Comparison of ENCODE assay signal across 21 cellular contexts in genomic region chr9:134669556-134669955, GRCh38. TPM values are rescaled to one million over a fixed set of nuclear protein-coding genes. Genes with fewer than 3 reads are reported as not detected.
DNase-seq lines count a peak whose midpoint lies in the region; ATAC-seq and TF ChIP-seq lines count a peak whose summit lies in the region.
"Had no signal": no experiment of that assay in that cellular context is flagged by ENCODE, and none has a peak within 500 bp of the region (broad histone marks: within the 10 kb centered on the region; RNA-seq: fewer than 3 reads in every experiment).

No MANE protein-coding gene starts in this region.

- H3K36me3 Mint-ChIP-seq in Caco-2 (ENCODE audit: insufficient read depth, unreplicated experiment) = no peaks in the 10 kb centered on the region
- H3K36me3 Mint-ChIP-seq: CD4-positive, alpha-beta memory T cell; neural progenitor cell; stimulated activated memory B cell treated with anti-CD40 and anti-IgM and Interleukin-4, amounts not matched to agents 10 μg/mL and 1 μg/mL and 100 μg/mL, for 72 hours; T-cell; WTC11 had no signal

- no peak overlapping the region for H3K4me2 ChIP-seq in trophoblast cell (ENCODE audit: low read length)
- H3K4me2 ChIP-seq: neural progenitor cell had no signal

- peak overlapping the region; percentile 37 for H4K8ac ChIP-seq in trophoblast cell (ENCODE audit: low read depth, low read length)

- peak overlapping the region; percentile 50 for H3K14ac ChIP-seq in trophoblast cell (ENCODE audit: low read length)

- H2BK120ac ChIP-seq in trophoblast cell (ENCODE audit: insufficient read depth, low read length, poor library complexity) = peak overlapping the region; percentile 65

- no peak overlapping the region for H3K4me3 Mint-ChIP-seq in Caco-2 (ENCODE audit: unreplicated experiment)
- H3K4me3 Mint-ChIP-seq: activated CD8-positive, alpha-beta T cell treated with anti-CD3 and anti-CD28 coated beads for 36 hours; activated naive CD4-positive, alpha-beta T cell treated with anti-CD3 and anti-CD28 coated beads for 36 hours; activated T-cell treated with anti-CD3 and anti-CD28 coated beads, Interleukin-2, amount 50 U/mL, for 4 hours; CD4-positive, alpha-beta memory T cell; neural progenitor cell; stimulated activated memory B cell treated with anti-CD40 and anti-IgM and Interleukin-4, amounts not matched to agents 10 μg/mL and 1 μg/mL and 100 μg/mL, for 72 hours; T-cell; WTC11 had no signal

- H3K27ac ChIP-seq in RWPE1 = peak overlapping the region; percentile 77
- peak overlapping the region; percentile 90 for H3K27ac ChIP-seq in trophoblast cell (ENCODE audit: low read depth, low read length)
- H3K27ac ChIP-seq: neural progenitor cell, thoracic aorta had no signal

- H3K18ac ChIP-seq in trophoblast cell (ENCODE audit: low read length) = peak overlapping the region; percentile 65

- DNase-seq in Caco-2 (no peak), RWPE1 (ENCODE audit: low spot score) (no peak), fibroblast of villous mesenchyme (ENCODE audit: low read depth) (peak; percentile 82), trophoblast cell (no peak), AG08396 (ENCODE audit: low spot score) (no peak), NCI-H1694 (lab: John Stamatoyannopoulos, UW) (no peak), NCI-H2171 treated with DMSO at 0.1 percent for 48 hours (lab: John Stamatoyannopoulos, UW) (no peak)
- DNase-seq: activated CD8-positive, alpha-beta T cell treated with anti-CD3 and anti-CD28 coated beads for 36 hours; activated naive CD4-positive, alpha-beta T cell treated with anti-CD3 and anti-CD28 coated beads for 36 hours; activated T-cell treated with anti-CD3 and anti-CD28 coated beads, Interleukin-2, amount 50 U/mL, for 4 hours; CD4-positive, alpha-beta memory T cell; NCI-H1694 treated with DMSO at 0.1 percent for 48 hours; NCI-H446; RPMI8226; T-cell had no signal

- H3K27me3 Mint-ChIP-seq in Caco-2 (ENCODE audit: insufficient read depth, unreplicated experiment) = peaks cover 3% of the 10 kb centered on the region

- peak overlapping the region; percentile 77 for H2BK5ac ChIP-seq in trophoblast cell (ENCODE audit: low read depth, low read length, poor library complexity)

- H3K9me3 Mint-ChIP-seq in Caco-2 (ENCODE audit: unreplicated experiment) = peaks cover 30% of the 10 kb centered on the region
- H3K9me3 Mint-ChIP-seq: activated CD8-positive, alpha-beta T cell treated with anti-CD3 and anti-CD28 coated beads for 36 hours; activated naive CD4-positive, alpha-beta T cell treated with anti-CD3 and anti-CD28 coated beads for 36 hours had no signal

- peaks cover 15% of the 10 kb centered on the region for H3K79me1 ChIP-seq in trophoblast cell (ENCODE audit: low read length)

- no peak overlapping the region for H3K9ac ChIP-seq in trophoblast cell (ENCODE audit: low read length)
- H3K9ac ChIP-seq: neural progenitor cell had no signal

- no TSS peak for BruUV-seq in Caco-2 (replicated peaks; lab: Mats Ljungman, UMichigan)

- H3K23ac ChIP-seq in trophoblast cell (ENCODE audit: low read length) = no peak overlapping the region

- POLR2A ChIA-PET in Caco-2 (lab: Charles Lee) (no interaction called here), RWPE1 (lab: Yijun Ruan, JAX; ENCODE audit: low non-redundant PET) (no interaction called here)

- no CpG with 5 or more reads among the region's 6 CpGs for WGBS in trophoblast cell (ENCODE audit: extremely low coverage, insufficient coverage, insufficient read length)

- peaks cover 2% of the 10 kb centered on the region for H3K79me2 ChIP-seq in trophoblast cell (ENCODE audit: control insufficient read depth, insufficient read depth, low read length, poor library complexity)

- TF ChIP-seq CTCF in Caco-2 (IDR thresholded peaks at IDR 0.05; ENCODE audit: insufficient read depth in 1 of 2, low read depth in 1 of 2, low read length in 1 of 2, severe bottlenecking in 1 of 2, unreplicated experiment in 1 of 2) (no peak), RWPE1 (conservative IDR thresholded peaks at IDR 0.05; ENCODE audit: low read depth) (no peak), fibroblast of villous mesenchyme (IDR thresholded peaks at IDR 0.05; ENCODE audit: insufficient read depth, low read depth, low read length) (no peak)

- intact Hi-C loops in Caco-2 (cut with micrococcal nuclease; ENCODE audit: unreplicated experiment) = no loop called here

- H3K4me1 ChIP-seq in Caco-2 (peaks cover 14% of the 10 kb centered on the region; the same call in 1 of the 2 replicates), trophoblast cell (ENCODE audit: control insufficient read depth in 1 of 2, insufficient read depth in 2 of 2, low read length in 2 of 2) (peaks cover 28 to 45% of the 10 kb centered on the region in 2 experiments)
- H3K4me1 ChIP-seq: HAP-1, neural progenitor cell had no signal

- H2AFZ ChIP-seq in trophoblast cell (ENCODE audit: insufficient read depth, low read length, poor library complexity) = no peak overlapping the region
- H2AFZ ChIP-seq: neural progenitor cell had no signal

- no peak for ATAC-seq in HG03097 (IDR thresholded peaks at IDR 0.05; ENCODE audit: low FRiP score, unreplicated experiment)
- ATAC-seq: activated CD8-positive, alpha-beta T cell treated with anti-CD3 and anti-CD28 coated beads for 36 hours; activated T-cell treated with anti-CD3 and anti-CD28 coated beads, Interleukin-2, amount 50 U/mL, for 4 hours; stimulated activated memory B cell treated with anti-CD40 and anti-IgM and Interleukin-4, amounts not matched to agents 10 μg/mL and 1 μg/mL and 100 μg/mL, for 72 hours; T-cell; WTC11 had no signal

- H3K4ac ChIP-seq in trophoblast cell (ENCODE audit: low read depth, low read length) = peak overlapping the region; percentile 77

- no peaks in the 10 kb centered on the region for H3K9me3 ChIP-seq in Caco-2
- peaks cover 3% of the 10 kb centered on the region for H3K9me3 ChIP-seq in trophoblast cell (ENCODE audit: insufficient read depth, low read depth, low read length)
- H3K9me3 ChIP-seq: HAP-1, thoracic aorta had no signal

- H3K27me3 ChIP-seq in Caco-2 (replicated peaks; ENCODE audit: control insufficient read depth, insufficient read depth, low read length) (no peaks in the 10 kb centered on the region), trophoblast cell (ENCODE audit: insufficient read depth, low read length) (no peaks in the 10 kb centered on the region)
- H3K27me3 ChIP-seq: neural progenitor cell had no signal

- H3K4me1 Mint-ChIP-seq in Caco-2 (ENCODE audit: low read depth, unreplicated experiment) = peaks cover 14% of the 10 kb centered on the region
- H3K4me1 Mint-ChIP-seq: CD4-positive, alpha-beta memory T cell; stimulated activated memory B cell treated with anti-CD40 and anti-IgM and Interleukin-4, amounts not matched to agents 10 μg/mL and 1 μg/mL and 100 μg/mL, for 72 hours; T-cell had no signal

- no peak overlapping the region for H3K4me3 ChIP-seq in Caco-2 (ENCODE audit: low read depth, low read length)
- no peak overlapping the region for H3K4me3 ChIP-seq in fibroblast of villous mesenchyme (ENCODE audit: low read depth, low read length)
- no peak overlapping the region for H3K4me3 ChIP-seq in trophoblast cell (ENCODE audit: low read depth, low read length)
- H3K4me3 ChIP-seq: HAP-1, neural progenitor cell, thoracic aorta had no signal

- peak overlapping the region; percentile 46 for H4K91ac ChIP-seq in trophoblast cell (ENCODE audit: low read depth, low read length)

- H3K36me3 ChIP-seq in Caco-2 (ENCODE audit: control insufficient read depth, insufficient read depth, low read length) (no peaks in the 10 kb centered on the region), trophoblast cell (ENCODE audit: control insufficient read depth in 1 of 2, insufficient read depth in 2 of 2, low read length in 2 of 2) (peaks cover 21 to 28% of the 10 kb centered on the region in 2 experiments)
- H3K36me3 ChIP-seq: HAP-1, neural progenitor cell, thoracic aorta had no signal

- peak overlapping the region; percentile 77 for H2BK12ac ChIP-seq in trophoblast cell (ENCODE audit: low read length)

- H4K12ac ChIP-seq in trophoblast cell (ENCODE audit: low read depth, low read length) = no peak overlapping the region

- H3K27ac Mint-ChIP-seq in Caco-2 (ENCODE audit: unreplicated experiment) = peak overlapping the region; percentile 16
- H3K27ac Mint-ChIP-seq: activated CD8-positive, alpha-beta T cell treated with anti-CD3 and anti-CD28 coated beads for 36 hours; activated naive CD4-positive, alpha-beta T cell treated with anti-CD3 and anti-CD28 coated beads for 36 hours; neural progenitor cell; stimulated activated memory B cell treated with anti-CD40 and anti-IgM and Interleukin-4, amounts not matched to agents 10 μg/mL and 1 μg/mL and 100 μg/mL, for 72 hours; WTC11 had no signal

- peak overlapping the region; percentile 34 for H2AK5ac ChIP-seq in trophoblast cell (ENCODE audit: low read length)

- CTCF ChIA-PET in Caco-2 (lab: Charles Lee) (no interaction called here), RWPE1 (lab: Yijun Ruan, JAX) (no interaction called here)

RNA-seq across cellular contexts. Expression of gene COL5A1, which starts 28.0 kb away (rescaled TPM):
- 4.8 and 5.7 TPM in 2 replicates for total RNA-seq in Caco-2 (2022)
- 295 and 502 TPM in 2 replicates for total RNA-seq in fibroblast of villous mesenchyme
- 431 and 476 TPM in 2 replicates for polyA plus RNA-seq in trophoblast cell (2013)

Comparison
In these comparisons a context has a peak if more than half of its experiments do, and no peak if none do; other contexts are left out.
1. RNA of gene COL5A1, which starts 28.0 kb away (total RNA-seq): 295 to 502 TPM in fibroblast of villous mesenchyme; 4.8 to 5.7 TPM in Caco-2; every median in the first group is over 10 times any median in the second.